1 cellular context compared by ENCODE assay signal in the genomic region with DNA sequence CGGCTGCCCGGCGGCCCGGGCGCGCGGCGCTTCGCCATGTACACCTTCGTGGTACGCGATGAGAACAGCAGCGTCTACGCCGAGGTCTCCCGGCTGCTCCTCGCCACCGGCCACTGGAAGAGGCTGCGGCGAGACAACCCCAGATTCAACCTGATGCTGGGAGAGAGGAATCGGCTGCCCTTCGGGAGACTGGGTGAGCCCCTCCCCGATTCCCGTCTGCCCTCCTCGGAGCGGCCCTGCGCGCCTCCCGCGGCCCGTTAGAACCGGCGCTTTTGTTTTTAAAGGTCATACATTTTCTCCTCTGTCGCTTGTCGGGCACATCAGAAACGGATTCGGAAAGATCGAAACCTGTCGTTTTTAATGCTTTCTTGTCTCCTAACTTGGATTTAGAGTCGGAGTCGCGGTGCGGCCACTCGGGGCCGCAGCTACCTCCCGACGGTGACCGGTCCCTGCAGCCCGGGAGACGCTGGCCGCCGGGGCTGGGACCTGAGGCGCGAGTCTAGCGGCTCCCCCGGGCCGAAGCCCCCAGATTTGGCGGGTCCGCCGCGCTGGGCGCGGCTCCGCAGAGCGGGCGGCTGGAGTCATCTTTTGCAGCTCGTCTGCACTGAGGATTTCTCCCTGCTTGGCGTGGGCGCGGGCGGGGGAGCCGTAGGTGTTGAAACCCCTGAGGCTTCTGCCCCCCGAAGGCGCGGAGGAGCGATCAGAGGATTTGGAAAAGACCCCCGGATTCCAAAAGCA.
TF ChIP-seq lines count a peak whose summit lies in the region.

No MANE protein-coding gene starts in this region.

TF ChIP-seq in K562, 482 proteins besides CTCF, POLR2A, EP300 and RAD21 (continued from another document and continues in another):
- TF ChIP-seq SIN3A (IDR thresholded peaks at IDR 0.05; ENCODE audit: borderline replicate concordance in 2 of 2, control insufficient read depth in 1 of 2, low read depth in 2 of 2, low read length in 2 of 2) (0 out of 4 replicates have a peak, but pooled peaks of 1 of the 2 experiments have one; percentile 12), XRCC3 (IDR thresholded peaks at IDR 0.05) (no peak), E4F1 (CRISPR knock-in tag; IDR thresholded peaks at IDR 0.05; ENCODE audit: borderline replicate concordance) (no peak), RUNX1 (IDR thresholded peaks at IDR 0.05; ENCODE audit: low read depth) (no peak), SMAD1 (IDR thresholded peaks at IDR 0.05; ENCODE audit: low read depth, low read length, partially characterized antibody) (no peak), TRIM28 (IDR thresholded peaks at IDR 0.05) (peak; percentile 19; the same call in 1 of the 2 replicates), MYC (IDR thresholded peaks at IDR 0.05; ENCODE audit: low read depth, low read length) (no peak), MYC (CRISPR knock-in tag; IDR thresholded peaks at IDR 0.05; ENCODE audit: borderline replicate concordance, low read depth) (no peak), ADNP (tag; IDR thresholded peaks at IDR 0.05) (no peak), ZNF175 (CRISPR knock-in tag; IDR thresholded peaks at IDR 0.05; ENCODE audit: low read depth) (peak; percentile 63; the same call in 1 of the 2 replicates), RB1 (IDR thresholded peaks at IDR 0.05; ENCODE audit: low read depth) (peak; percentile 5; the same call in 1 of the 2 replicates), CTBP1 (IDR thresholded peaks at IDR 0.05; ENCODE audit: borderline replicate concordance) (no peak), PRDM10 (IDR thresholded peaks at IDR 0.05; ENCODE audit: partially characterized antibody) (no peak), UBTF (IDR thresholded peaks at IDR 0.05; ENCODE audit: borderline replicate concordance in 1 of 2, low read depth in 2 of 2, low read length in 2 of 2) (peak; percentile 5 to 82; a peak in 3 of 4 replicates), MAZ (CRISPR knock-in tag; conservative IDR thresholded peaks at IDR 0.05 in 1 of 2, IDR thresholded peaks at IDR 0.05 in 1 of 2) (peak in 1 of 2 experiments; percentile 13; a peak in 1 of 4 replicates), CBX5 (IDR thresholded peaks at IDR 0.05; ENCODE audit: borderline replicate concordance, low read depth) (no peak), KDM5B (IDR thresholded peaks at IDR 0.05; ENCODE audit: insufficient replicate concordance, low read depth, low read length) (peak; percentile 0), ZNF695 (CRISPR knock-in tag; IDR thresholded peaks at IDR 0.05) (no peak), CREB3L1 (IDR thresholded peaks at IDR 0.05; ENCODE audit: borderline replicate concordance, low read depth) (no peak), EGR1 (conservative IDR thresholded peaks at IDR 0.05) (peak; percentile 86), ZNF699 (CRISPR knock-in tag; IDR thresholded peaks at IDR 0.05; ENCODE audit: insufficient replicate concordance) (no peak), POLR2G (IDR thresholded peaks at IDR 0.05; ENCODE audit: low read depth, low read length) (peak; percentile 83), KAT8 (IDR thresholded peaks at IDR 0.05; ENCODE audit: low read depth) (no peak), RBBP5 (IDR thresholded peaks at IDR 0.05; ENCODE audit: borderline replicate concordance, insufficient read depth, low read length, poor library complexity, severe bottlenecking) (peak; percentile 82), ZNF24 (IDR thresholded peaks at IDR 0.05) (no peak), NR3C1 (CRISPR knock-in tag; IDR thresholded peaks at IDR 0.05) (no peak), FOXM1 (IDR thresholded peaks at IDR 0.05; ENCODE audit: low read depth) (no peak), FOXM1 (CRISPR knock-in tag; IDR thresholded peaks at IDR 0.05; ENCODE audit: low read depth) (no peak), POLR2AphosphoS2 (IDR thresholded peaks at IDR 0.05; ENCODE audit: low read length) (no peak), RREB1 (CRISPR knock-in tag; IDR thresholded peaks at IDR 0.05) (no peak), SNAPC5 (CRISPR knock-in tag; IDR thresholded peaks at IDR 0.05) (no peak), TAF1 (IDR thresholded peaks at IDR 0.05; ENCODE audit: control insufficient read depth, extremely low read depth, insufficient read depth, low read length, severe bottlenecking) (peak; percentile 7), SAFB (IDR thresholded peaks at IDR 0.05; ENCODE audit: borderline replicate concordance, low read depth, low read length) (no peak)
- TF ChIP-seq, protein P1, sequence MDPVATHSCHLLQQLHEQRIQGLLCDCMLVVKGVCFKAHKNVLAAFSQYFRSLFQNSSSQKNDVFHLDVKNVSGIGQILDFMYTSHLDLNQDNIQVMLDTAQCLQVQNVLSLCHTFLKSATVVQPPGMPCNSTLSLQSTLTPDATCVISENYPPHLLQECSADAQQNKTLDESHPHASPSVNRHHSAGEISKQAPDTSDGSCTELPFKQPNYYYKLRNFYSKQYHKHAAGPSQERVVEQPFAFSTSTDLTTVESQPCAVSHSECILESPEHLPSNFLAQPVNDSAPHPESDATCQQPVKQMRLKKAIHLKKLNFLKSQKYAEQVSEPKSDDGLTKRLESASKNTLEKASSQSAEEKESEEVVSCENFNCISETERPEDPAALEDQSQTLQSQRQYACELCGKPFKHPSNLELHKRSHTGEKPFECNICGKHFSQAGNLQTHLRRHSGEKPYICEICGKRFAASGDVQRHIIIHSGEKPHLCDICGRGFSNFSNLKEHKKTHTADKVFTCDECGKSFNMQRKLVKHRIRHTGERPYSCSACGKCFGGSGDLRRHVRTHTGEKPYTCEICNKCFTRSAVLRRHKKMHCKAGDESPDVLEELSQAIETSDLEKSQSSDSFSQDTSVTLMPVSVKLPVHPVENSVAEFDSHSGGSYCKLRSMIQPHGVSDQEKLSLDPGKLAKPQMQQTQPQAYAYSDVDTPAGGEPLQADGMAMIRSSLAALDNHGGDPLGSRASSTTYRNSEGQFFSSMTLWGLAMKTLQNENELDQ (CRISPR knock-in tag; IDR thresholded peaks at IDR 0.05; ENCODE audit: borderline replicate concordance): 0 out of 2 replicates have a peak, but pooled peaks have one; percentile 20
